17 cellular contexts compared by ENCODE assay signal in the genomic region with DNA sequence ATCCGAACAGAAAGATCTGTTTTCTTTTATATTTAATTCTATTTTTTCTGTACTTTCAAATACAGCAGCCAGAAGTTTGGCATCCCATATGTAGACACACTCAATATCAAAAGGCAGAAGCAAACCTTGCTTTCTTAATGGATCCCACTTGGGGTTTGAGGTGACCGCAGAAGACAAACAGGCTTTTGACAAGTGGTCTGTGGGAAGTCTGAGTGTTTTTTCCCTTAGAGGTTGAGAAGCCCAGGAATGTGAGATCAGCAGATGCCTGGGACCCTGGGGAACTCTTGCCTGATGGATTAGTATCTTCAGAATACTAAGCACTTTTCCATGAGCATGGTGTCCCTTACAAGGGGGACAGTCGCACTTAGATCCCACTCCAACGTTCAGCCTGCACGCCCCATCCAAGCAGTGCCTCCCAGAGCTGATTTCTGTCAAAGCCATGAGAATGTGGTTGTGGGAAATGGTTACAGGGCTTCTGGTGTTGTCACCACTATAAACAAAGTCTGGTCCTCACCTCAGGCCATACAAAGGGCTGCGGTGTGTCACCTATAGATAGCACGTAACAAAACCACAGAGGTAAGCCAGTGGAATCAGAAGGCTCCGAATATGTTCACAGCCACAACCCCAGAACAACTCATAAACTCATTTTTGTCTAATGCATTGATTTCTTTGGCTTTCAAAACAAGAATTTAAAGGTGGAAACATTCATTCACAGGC. TPM values are rescaled to one million over a fixed set of nuclear protein-coding genes. Genes with fewer than 3 reads are reported as not detected.
DNase-seq lines count a peak whose midpoint lies in the region; ATAC-seq and FAIRE-seq lines count a peak whose summit lies in the region.
"Had no signal": no experiment of that assay in that cellular context is flagged by ENCODE, and none has a peak within 500 bp of the region (broad histone marks: within the 10 kb centered on the region; RNA-seq: fewer than 3 reads in every experiment).

No MANE protein-coding gene starts in this region.

- POLR2A ChIA-PET in CD8-positive, alpha-beta memory T cell (lab: Charles Lee): interaction anchor here (0.6 kb wide), 1 partner anchor 352 kb away, joined by 14 read pairs; no protein-coding TSS in a partner anchor
- POLR2A ChIA-PET in activated CD4-positive, alpha-beta T cell treated with anti-CD3 and anti-CD28 coated beads, Interleukin-2, amount 10 ng/mL, durations not matched to agents 7 days and 5 days (lab: Charles Lee): no interaction called here

- CTCF ChIA-PET in CD8-positive, alpha-beta memory T cell (lab: Charles Lee): interaction anchor here (0.7 kb wide), 1 partner anchor 32 kb away, joined by 3 read pairs; no protein-coding TSS in a partner anchor
- CTCF ChIA-PET in activated CD4-positive, alpha-beta T cell treated with anti-CD3 and anti-CD28 coated beads, Interleukin-2, amount 10 ng/mL, durations not matched to agents 7 days and 5 days (lab: Charles Lee): interaction anchor here (1.2 to 2.1 kb wide), 3 partner anchors 14 to 68 kb away, joined by 3 to 5 read pairs (median 3); no protein-coding TSS in a partner anchor

- no peak for ATAC-seq in HG02852 (IDR thresholded peaks at IDR 0.05; ENCODE audit: unreplicated experiment)
- ATAC-seq: stimulated activated naive B cell treated with anti-CD40 and anti-IgM and Interleukin-4, amounts not matched to agents 10 μg/mL and 1 μg/mL and 100 μg/mL, for 72 hours had no signal

- H3K9me3 Mint-ChIP-seq in CD8-positive, alpha-beta memory T cell: no peaks in the 10 kb centered on the region
- no peaks in the 10 kb centered on the region for H3K9me3 Mint-ChIP-seq in activated CD4-positive, alpha-beta T cell treated with anti-CD3 and anti-CD28 coated beads, Interleukin-2, amount 10 ng/mL, durations not matched to agents 7 days and 5 days
- H3K9me3 Mint-ChIP-seq: stimulated activated naive B cell treated with anti-CD40 and anti-IgM and Interleukin-4, amounts not matched to agents 10 μg/mL and 1 μg/mL and 100 μg/mL, for 72 hours had no signal

- no peaks in the 10 kb centered on the region for H3K36me3 ChIP-seq in CD8-positive, alpha-beta memory T cell (ENCODE audit: insufficient read depth, low read length)
- H3K36me3 ChIP-seq: BLaER1, prostate gland, uterus had no signal

- no peaks in the 10 kb centered on the region for H3K9me3 ChIP-seq in CD8-positive, alpha-beta memory T cell (ENCODE audit: low read length)
- H3K9me3 ChIP-seq: BLaER1, prostate gland, uterus had no signal

- H3K4me1 Mint-ChIP-seq in CD8-positive, alpha-beta memory T cell: peaks cover 6 to 25% (median 19%) of the 10 kb centered on the region in 3 donors
- H3K4me1 Mint-ChIP-seq in activated CD4-positive, alpha-beta T cell treated with anti-CD3 and anti-CD28 coated beads, Interleukin-2, amount 10 ng/mL, durations not matched to agents 7 days and 5 days: peaks cover 29% of the 10 kb centered on the region

- FAIRE-seq in GM19239 (lab: Jason Lieb, UNC): peak; percentile 11

- H3K36me3 Mint-ChIP-seq in CD8-positive, alpha-beta memory T cell: no peaks in the 10 kb centered on the region
- no peaks in the 10 kb centered on the region for H3K36me3 Mint-ChIP-seq in activated CD4-positive, alpha-beta T cell treated with anti-CD3 and anti-CD28 coated beads, Interleukin-2, amount 10 ng/mL, durations not matched to agents 7 days and 5 days (ENCODE audit: low read depth)
- H3K36me3 Mint-ChIP-seq: stimulated activated naive B cell treated with anti-CD40 and anti-IgM and Interleukin-4, amounts not matched to agents 10 μg/mL and 1 μg/mL and 100 μg/mL, for 72 hours had no signal

- peak overlapping the region in 1 of 7 donors; percentile 45 for H3K4me3 Mint-ChIP-seq in CD8-positive, alpha-beta memory T cell
- H3K4me3 Mint-ChIP-seq in activated CD4-positive, alpha-beta T cell treated with anti-CD3 and anti-CD28 coated beads, Interleukin-2, amount 10 ng/mL, durations not matched to agents 7 days and 5 days: no peak overlapping the region
- H3K4me3 Mint-ChIP-seq: stimulated activated naive B cell treated with anti-CD40 and anti-IgM and Interleukin-4, amounts not matched to agents 10 μg/mL and 1 μg/mL and 100 μg/mL, for 72 hours had no signal

- H3K27ac ChIP-seq in CD8-positive, alpha-beta memory T cell (ENCODE audit: low read depth, low read length): no peak overlapping the region
- H3K27ac ChIP-seq: BLaER1, PC-9, prostate gland, uterus had no signal

- DNase-seq in CD8-positive, alpha-beta memory T cell: peak in 3 of 5 donors; percentile 4 to 64 (median 56)
- DNase-seq in GM19239 (ENCODE audit: insufficient read length, low spot score) (no peak), fibroblast of peridontal ligament (ENCODE audit: extremely low read depth) (peak; percentile 3), NCI-H2081 treated with DMSO at 0.1 percent for 48 hours (lab: John Stamatoyannopoulos, UW) (no peak), RKO (ENCODE audit: low spot score) (no peak)
- peak; percentile 43 for DNase-seq in activated CD4-positive, alpha-beta T cell treated with anti-CD3 and anti-CD28 coated beads, Interleukin-2, amount 10 ng/mL, durations not matched to agents 7 days and 5 days
- DNase-seq: IMR-90; kidney; NCI-H1105; NCI-H510A; PC-9; stimulated activated naive B cell treated with anti-CD40 and anti-IgM and Interleukin-4, amounts not matched to agents 10 μg/mL and 1 μg/mL and 100 μg/mL, for 72 hours; uterus had no signal

- peaks cover 26% of the 10 kb centered on the region for H3K27me3 ChIP-seq in CD8-positive, alpha-beta memory T cell (ENCODE audit: insufficient read depth, low read length, poor library complexity, severe bottlenecking)
- H3K27me3 ChIP-seq: BLaER1, uterus had no signal

- no peaks in the 10 kb centered on the region for H3K4me1 ChIP-seq in CD8-positive, alpha-beta memory T cell (ENCODE audit: insufficient read depth, low read length)
- H3K4me1 ChIP-seq: prostate gland, uterus had no signal

- H3K27me3 Mint-ChIP-seq in CD8-positive, alpha-beta memory T cell: peaks cover 23 to 54% of the 10 kb centered on the region in 2 donors
- H3K27me3 Mint-ChIP-seq in activated CD4-positive, alpha-beta T cell treated with anti-CD3 and anti-CD28 coated beads, Interleukin-2, amount 10 ng/mL, durations not matched to agents 7 days and 5 days: peaks cover 58% of the 10 kb centered on the region

- peak overlapping the region in 4 of 8 donors; percentile 1 to 55 (median 32) for H3K27ac Mint-ChIP-seq in CD8-positive, alpha-beta memory T cell
- no peak overlapping the region for H3K27ac Mint-ChIP-seq in activated CD4-positive, alpha-beta T cell treated with anti-CD3 and anti-CD28 coated beads, Interleukin-2, amount 10 ng/mL, durations not matched to agents 7 days and 5 days
- H3K27ac Mint-ChIP-seq: stimulated activated naive B cell treated with anti-CD40 and anti-IgM and Interleukin-4, amounts not matched to agents 10 μg/mL and 1 μg/mL and 100 μg/mL, for 72 hours had no signal

- H3K4me3 ChIP-seq in CD8-positive, alpha-beta memory T cell (ENCODE audit: low read length): no peak overlapping the region
- H3K4me3 ChIP-seq: BLaER1, PC-9, prostate gland, uterus had no signal

RNA-seq across cellular contexts. Expression of gene IL17F, which starts 12.7 kb away (rescaled TPM):
- total RNA-seq in CD8-positive, alpha-beta memory T cell: 1 to 10 TPM in 1 of 2 experiments, under 1 TPM in 1; 0.84 to 2.3 TPM
- not detected for polyA plus RNA-seq in CD8-positive, alpha-beta memory T cell
- total RNA-seq in activated CD4-positive, alpha-beta T cell treated with anti-CD3 and anti-CD28 coated beads, Interleukin-2, amount 10 ng/mL, durations not matched to agents 7 days and 5 days: 1 to 10 TPM; 7.4 to 9.1 TPM
- total RNA-seq: epithelial cell of proximal tubule, IMR-90, kidney, PC-9, prostate gland, uterus had no signal
- polyA plus RNA-seq: IMR-90 had no signal

RNA-seq across cellular contexts. Expression of gene IL17A, which starts 45.4 kb away (rescaled TPM):
- total RNA-seq in CD8-positive, alpha-beta memory T cell: under 1 TPM; 0.51 to 0.63 TPM
- not detected for polyA plus RNA-seq in CD8-positive, alpha-beta memory T cell
- total RNA-seq in activated CD4-positive, alpha-beta T cell treated with anti-CD3 and anti-CD28 coated beads, Interleukin-2, amount 10 ng/mL, durations not matched to agents 7 days and 5 days: under 1 TPM; 0.62 to 0.82 TPM
- total RNA-seq: epithelial cell of proximal tubule, IMR-90, kidney, PC-9, prostate gland had no signal
- polyA plus RNA-seq: IMR-90 had no signal

RNA-seq across cellular contexts. Expression of gene MCM3, which starts 53.0 kb away (rescaled TPM):
- 100 to 1,000 TPM; 262 to 263 TPM for total RNA-seq in CD8-positive, alpha-beta memory T cell
- 59.0 TPM for polyA plus RNA-seq in CD8-positive, alpha-beta memory T cell
- 100 to 1,000 TPM; 189 to 190 TPM for total RNA-seq in activated CD4-positive, alpha-beta T cell treated with anti-CD3 and anti-CD28 coated beads, Interleukin-2, amount 10 ng/mL, durations not matched to agents 7 days and 5 days

Comparison
In these comparisons a context has a peak if more than half of its experiments do, and no peak if none do; other contexts are left out.
1. DNase-seq: peak in CD8-positive, alpha-beta memory T cell (3 of 5), activated CD4-positive, alpha-beta T cell treated with anti-CD3 and anti-CD28 coated beads, Interleukin-2, amount 10 ng/mL, durations not matched to agents 7 days and 5 days (single experiment) and fibroblast of peridontal ligament (single experiment); none in GM19239 (single experiment), NCI-H2081 treated with DMSO at 0.1 percent for 48 hours (single experiment) and RKO (single experiment).